Comparison of ENCODE assay signal across 13 cellular contexts in the genomic region with DNA sequence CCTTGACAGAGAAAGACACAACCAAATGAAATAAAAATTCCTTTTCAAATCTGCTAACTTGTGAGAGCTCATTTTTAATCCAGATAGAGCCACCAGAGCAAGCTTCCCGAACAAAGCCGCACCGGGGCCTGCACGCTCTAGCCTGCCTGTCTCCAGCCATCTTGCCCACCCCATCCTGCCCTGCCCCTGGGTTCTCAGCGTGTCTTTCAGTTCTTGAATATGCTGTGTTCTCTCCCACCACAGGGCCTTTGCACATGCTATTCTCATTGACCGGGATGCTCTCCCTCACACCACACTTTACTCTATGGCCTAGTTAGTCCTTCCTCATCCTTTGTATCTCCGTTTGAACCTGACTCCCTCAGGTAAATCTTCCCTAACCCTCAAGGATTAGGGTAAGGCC. TPM values are rescaled to one million over a fixed set of nuclear protein-coding genes. Genes with fewer than 3 reads are reported as not detected.
A peak's percentile ranks its signal among the peaks of the same experiment; 100 is the strongest.
DNase-seq lines count a peak whose midpoint lies in the region; ATAC-seq and TF ChIP-seq lines count a peak whose summit lies in the region.
"Had no signal": no experiment of that assay in that cellular context is flagged by ENCODE, and none has a peak within 500 bp of the region (broad histone marks: within the 10 kb centered on the region; RNA-seq: fewer than 3 reads in every experiment).

No MANE protein-coding gene starts in this region.

- no peak for DNase-seq in activated CD8-positive, alpha-beta memory T cell treated with anti-CD3 and anti-CD28 coated beads, Interleukin-2, amount 10 ng/mL, durations not matched to agents 7 days and 5 days
- DNase-seq in activated CD8-positive, alpha-beta memory T cell treated with anti-CD3 and anti-CD28 coated beads, Interleukin-2, amount 50 U/mL, for 4 hours: no peak
- no peak for DNase-seq in endothelial cell (ENCODE audit: low spot score)
- no peak for DNase-seq in neural crest cell (ENCODE audit: low read depth, low spot score)
- no peak for DNase-seq in cardiac septum (ENCODE audit: low spot score)
- DNase-seq in NOMO-1 (lab: John Stamatoyannopoulos, UW; ENCODE audit: unreplicated experiment in 2 of 2): no peak
- DNase-seq in GM13977 (ENCODE audit: low spot score): no peak
- DNase-seq: DMS153, NCI-H345, NCI-H69, PC-9 had no signal

- peaks cover 1% of the 10 kb centered on the region for H3K36me3 Mint-ChIP-seq in activated CD8-positive, alpha-beta memory T cell treated with anti-CD3 and anti-CD28 coated beads, Interleukin-2, amount 10 ng/mL, durations not matched to agents 7 days and 5 days
- H3K36me3 Mint-ChIP-seq in endothelial cell (ENCODE audit: low read depth, unreplicated experiment): peaks cover 18% of the 10 kb centered on the region
- H3K36me3 Mint-ChIP-seq in neural crest cell (ENCODE audit: low read depth): no peaks in the 10 kb centered on the region

- TF ChIP-seq CTCF in endothelial cell (IDR thresholded peaks at IDR 0.05; ENCODE audit: unreplicated experiment): no peak
- TF ChIP-seq CTCF in neural crest cell (conservative IDR thresholded peaks at IDR 0.05): no peak
- no peak for TF ChIP-seq CTCF in GM13977 (IDR thresholded peaks at IDR 0.05; ENCODE audit: extremely low read depth, insufficient read depth, missing control alignments)

- ATAC-seq in activated CD8-positive, alpha-beta memory T cell treated with anti-CD3 and anti-CD28 coated beads, Interleukin-2, amount 10 ng/mL, durations not matched to agents 7 days and 5 days: no peak
- ATAC-seq in GM21576 (IDR thresholded peaks at IDR 0.05; ENCODE audit: unreplicated experiment): no peak
- ATAC-seq: HCT116 had no signal

- H3K27ac Mint-ChIP-seq in activated CD8-positive, alpha-beta memory T cell treated with anti-CD3 and anti-CD28 coated beads, Interleukin-2, amount 10 ng/mL, durations not matched to agents 7 days and 5 days: peak overlapping the region; percentile 67
- peak overlapping the region; percentile 50 for H3K27ac Mint-ChIP-seq in endothelial cell (ENCODE audit: unreplicated experiment)
- peak overlapping the region; percentile 12 for H3K27ac Mint-ChIP-seq in neural crest cell (ENCODE audit: unreplicated experiment)

- peaks cover 17% of the 10 kb centered on the region for H3K4me1 Mint-ChIP-seq in activated CD8-positive, alpha-beta memory T cell treated with anti-CD3 and anti-CD28 coated beads, Interleukin-2, amount 10 ng/mL, durations not matched to agents 7 days and 5 days
- peaks cover 11% of the 10 kb centered on the region for H3K4me1 Mint-ChIP-seq in endothelial cell (ENCODE audit: unreplicated experiment)
- H3K4me1 Mint-ChIP-seq in neural crest cell: peaks cover 14% of the 10 kb centered on the region

- intact Hi-C loops in cardiac septum (cut with DNase I): no loop called here

- no peaks in the 10 kb centered on the region for H3K9me3 Mint-ChIP-seq in activated CD8-positive, alpha-beta memory T cell treated with anti-CD3 and anti-CD28 coated beads, Interleukin-2, amount 10 ng/mL, durations not matched to agents 7 days and 5 days (ENCODE audit: low read depth)
- H3K9me3 Mint-ChIP-seq in endothelial cell (ENCODE audit: unreplicated experiment) (no peaks in the 10 kb centered on the region), neural crest cell (no peaks in the 10 kb centered on the region)

- H3K4me3 Mint-ChIP-seq in activated CD8-positive, alpha-beta memory T cell treated with anti-CD3 and anti-CD28 coated beads, Interleukin-2, amount 10 ng/mL, durations not matched to agents 7 days and 5 days: no peak overlapping the region
- H3K4me3 Mint-ChIP-seq in endothelial cell (ENCODE audit: unreplicated experiment) (no peak overlapping the region), neural crest cell (no peak overlapping the region)

- no peaks in the 10 kb centered on the region for H3K27me3 Mint-ChIP-seq in activated CD8-positive, alpha-beta memory T cell treated with anti-CD3 and anti-CD28 coated beads, Interleukin-2, amount 10 ng/mL, durations not matched to agents 7 days and 5 days
- H3K27me3 Mint-ChIP-seq in endothelial cell (ENCODE audit: unreplicated experiment) (peaks cover 2% of the 10 kb centered on the region), neural crest cell (ENCODE audit: low read depth) (no peaks in the 10 kb centered on the region)

- in situ Hi-C loops in GM13977 (cut with MboI; ENCODE audit: low pct_unique_long_range_greater_than_20kb, low sequenced_read_pairs, unreplicated experiment): no loop called here

- CTCF ChIA-PET in activated CD8-positive, alpha-beta memory T cell treated with anti-CD3 and anti-CD28 coated beads, Interleukin-2, amount 10 ng/mL, durations not matched to agents 7 days and 5 days (lab: Charles Lee): interaction anchor here (1.0 kb wide), 2 partner anchors 15 to 106 kb away, joined by 4 to 6 read pairs; no protein-coding TSS in a partner anchor

RNA-seq across cellular contexts. Expression of a gene that starts 14.7 kb away (rescaled TPM):
- under 1 TPM in 1 of 2 experiments, not detected in 1; 0.15 TPM for total RNA-seq in activated CD8-positive, alpha-beta memory T cell treated with anti-CD3 and anti-CD28 coated beads, Interleukin-2, amount 10 ng/mL, durations not matched to agents 7 days and 5 days
- total RNA-seq in endothelial cell (ENCODE audit: unreplicated experiment) (1.1 TPM), neural crest cell (0.32 TPM in 1 of 2 replicates, not detected in the other), cardiac septum (1.7 TPM)

RNA-seq across cellular contexts. Expression of a gene that starts 19.0 kb away (rescaled TPM):
- total RNA-seq in activated CD8-positive, alpha-beta memory T cell treated with anti-CD3 and anti-CD28 coated beads, Interleukin-2, amount 10 ng/mL, durations not matched to agents 7 days and 5 days: 10 to 100 TPM; 35.5 to 46.2 TPM
- total RNA-seq in endothelial cell (ENCODE audit: unreplicated experiment) (40.2 TPM), neural crest cell (47.3 and 47.5 TPM in 2 replicates), cardiac septum (11.3 TPM)

RNA-seq across cellular contexts. Expression of a gene that starts 19.2 kb away (rescaled TPM):
- 100 to 1,000 TPM in 1 of 2 experiments, 10 to 100 TPM in 1; 100.0 to 106 TPM for total RNA-seq in activated CD8-positive, alpha-beta memory T cell treated with anti-CD3 and anti-CD28 coated beads, Interleukin-2, amount 10 ng/mL, durations not matched to agents 7 days and 5 days
- total RNA-seq in endothelial cell (ENCODE audit: unreplicated experiment): 125 TPM
- 113 and 123 TPM in 2 replicates for total RNA-seq in neural crest cell
- 47.2 TPM for total RNA-seq in cardiac septum

Comparison
In these comparisons a context has a peak if more than half of its experiments do, and no peak if none do; other contexts are left out.
1. H3K27ac Mint-ChIP-seq: peak in every context shown above with its lines; median percentile 67 in activated CD8-positive, alpha-beta memory T cell treated with anti-CD3 and anti-CD28 coated beads, Interleukin-2, amount 10 ng/mL, durations not matched to agents 7 days and 5 days; 50 in endothelial cell; 12 in neural crest cell.